ENCODE assay signal across 8 cellular contexts in genomic region chr6:15023018-15023417, GRCh38.
A peak's percentile ranks its signal among the peaks of the same experiment; 100 is the strongest.
DNase-seq lines count a peak whose midpoint lies in the region; ATAC-seq, FAIRE-seq and TF ChIP-seq lines count a peak whose summit lies in the region.
"Not testable (repeated sequence)": the region's sequence is repeated elsewhere in the genome, so short reads cannot be mapped to it uniquely, and the experiment has no call there.

No MANE protein-coding gene starts in this region.

- H3K18ac ChIP-seq in H1 (ENCODE audit: extremely low read depth, low read length) = peak overlapping the region; percentile 96

- H3K4me3 Mint-ChIP-seq in CD8-positive, alpha-beta T cell = peak overlapping the region; percentile 62
- peak overlapping the region; percentile 26 to 50 (median 49) for H3K4me3 Mint-ChIP-seq in T-cell
- peak overlapping the region; percentile 48 for H3K4me3 Mint-ChIP-seq in activated CD4-positive, alpha-beta memory T cell treated with anti-CD3 and anti-CD28 coated beads for 36 hours
- not testable (repeated sequence) for H3K4me3 Mint-ChIP-seq in activated T-helper 2 cell treated with anti-CD3 and anti-CD28 coated beads, Interferon-gamma antibody, Interleukin-2, Interleukin-4, amounts not matched to agents 10 μg/mL and 5 μg/mL and 100 μg/mL, durations not matched to agents 14 hours and 24 hours and 36 hours (ENCODE audit: low read depth)
- H3K4me3 Mint-ChIP-seq in stimulated activated effector memory CD8-positive, alpha-beta T cell treated with anti-CD3 and anti-CD28 coated beads, Interleukin-12 subunit alpha, Interleukin-12 subunit beta, amount 100 ng/mL, for 72 hours = peak overlapping the region; percentile 70

- intact Hi-C loops in CD8-positive, alpha-beta T cell (cut with DNase I, micrococcal nuclease) = not testable (repeated sequence)
- intact Hi-C loops in activated CD4-positive, alpha-beta memory T cell treated with anti-CD3 and anti-CD28 coated beads for 36 hours (cut with micrococcal nuclease) = loop anchor here (1.0 kb wide), 4 partner anchors 148 to 290 kb away; no protein-coding TSS in a partner anchor
- intact Hi-C loops in activated T-helper 2 cell treated with anti-CD3 and anti-CD28 coated beads, Interferon-gamma antibody, Interleukin-2, Interleukin-4, amounts not matched to agents 10 μg/mL and 5 μg/mL and 100 μg/mL, durations not matched to agents 14 hours and 24 hours and 36 hours (cut with micrococcal nuclease) = loop anchor here (1.0 kb wide), 2 partner anchors 146 to 161 kb away; no protein-coding TSS in a partner anchor

- H3K9ac ChIP-seq in H1 (replicated peaks in 1 of 4; ENCODE audit: extremely low read depth in 1 of 4, low read depth in 3 of 4, low read length in 3 of 4) = not testable (repeated sequence)

- H2BK12ac ChIP-seq in H1 (ENCODE audit: low read depth, low read length) = peak overlapping the region; percentile 65

- H3K79me2 ChIP-seq in H1 (ENCODE audit: control insufficient read depth in 1 of 2, insufficient read depth in 2 of 2, low read length in 2 of 2) = peaks cover 19 to 29% of the 10 kb centered on the region in 2 experiments

- 0 out of 2 replicates have a peak overlapping the region, but pooled peaks have one; percentile 98 for H2BK15ac ChIP-seq in H1 (ENCODE audit: low read length)

- TF ChIP-seq EP300 in H1 (IDR thresholded peaks at IDR 0.05; ENCODE audit: borderline replicate concordance in 1 of 2, low read depth in 2 of 2, low read length in 2 of 2) = not testable (repeated sequence)

- H3K9me3 Mint-ChIP-seq in CD8-positive, alpha-beta T cell; T-cell; activated CD4-positive, alpha-beta memory T cell treated with anti-CD3 and anti-CD28 coated beads for 36 hours; activated T-helper 2 cell treated with anti-CD3 and anti-CD28 coated beads, Interferon-gamma antibody, Interleukin-2, Interleukin-4, amounts not matched to agents 10 μg/mL and 5 μg/mL and 100 μg/mL, durations not matched to agents 14 hours and 24 hours and 36 hours; stimulated activated effector memory CD8-positive, alpha-beta T cell treated with anti-CD3 and anti-CD28 coated beads, Interleukin-12 subunit alpha, Interleukin-12 subunit beta, amount 100 ng/mL, for 72 hours: not testable (repeated sequence)

- not testable (repeated sequence) for H4K8ac ChIP-seq in H1 (ENCODE audit: extremely low read depth, insufficient read depth, low read length)

- FAIRE-seq in H1 (lab: Jason Lieb, UNC) = not testable (repeated sequence)

- not testable (repeated sequence) for H3K4me2 ChIP-seq in H1 (ENCODE audit: insufficient read depth in 1 of 2, low read depth in 2 of 2, low read length in 2 of 2)

- H3K23me2 ChIP-seq in H1 (ENCODE audit: low read depth, low read length) = not testable (repeated sequence)

- not testable (repeated sequence) for H3K27me3 Mint-ChIP-seq in CD8-positive, alpha-beta T cell (ENCODE audit: low read depth); activated CD4-positive, alpha-beta memory T cell treated with anti-CD3 and anti-CD28 coated beads for 36 hours; activated T-helper 2 cell treated with anti-CD3 and anti-CD28 coated beads, Interferon-gamma antibody, Interleukin-2, Interleukin-4, amounts not matched to agents 10 μg/mL and 5 μg/mL and 100 μg/mL, durations not matched to agents 14 hours and 24 hours and 36 hours (ENCODE audit: low read depth)
- peaks cover 0 to 13% of the 10 kb centered on the region in 2 donors for H3K27me3 Mint-ChIP-seq in T-cell

- not testable (repeated sequence) for H3K79me1 ChIP-seq in H1 (ENCODE audit: low read depth, low read length)

- not testable (repeated sequence) for TF ChIP-seq RAD21 in H1 (IDR thresholded peaks at IDR 0.05 in 1 of 2, conservative IDR thresholded peaks at IDR 0.05 in 1 of 2; ENCODE audit: low read depth in 2 of 2, low read length in 2 of 2)

- not testable (repeated sequence) for H3K27me3 ChIP-seq in CD8-positive, alpha-beta T cell (ENCODE audit: insufficient read depth, low read length); H1 (replicated peaks in 1 of 4; ENCODE audit: control insufficient read depth in 3 of 4, extremely low read depth in 1 of 4, insufficient read depth in 3 of 4, low read length in 3 of 4)

- TF ChIP-seq CTCF in CD8-positive, alpha-beta T cell (IDR thresholded peaks at IDR 0.05); H1 (IDR thresholded peaks at IDR 0.05; ENCODE audit: control extremely low read depth in 1 of 3, insufficient read depth in 1 of 3, low read depth in 1 of 3, low read length in 3 of 3): not testable (repeated sequence)

- not testable (repeated sequence) for TF ChIP-seq POLR2A in H1 (IDR thresholded peaks at IDR 0.05; ENCODE audit: control extremely low read depth in 1 of 2, low read depth in 2 of 2, low read length in 2 of 2)

- H4K5ac ChIP-seq in H1 (ENCODE audit: insufficient read length, low read depth, low read length) = peak overlapping the region; percentile 39

- 69% methylated on average over 8 of the region's 14 CpGs; no CpG with 5 or more reads in 1 of the 2 experiments for WGBS in H1 (ENCODE audit: extremely low coverage in 1 of 2, insufficient coverage in 1 of 2, insufficient read length in 1 of 2, insufficient replicate concordance in 2 of 2, low coverage in 1 of 2, low lambda C conversion rate in 2 of 2, missing lambda C conversion rate in 1 of 2), 2 experiments

- H2AK5ac ChIP-seq in H1 (ENCODE audit: low read depth, low read length) = peak overlapping the region; percentile 68; the same call in 1 of the 2 replicates

- not testable (repeated sequence) for ATAC-seq in CD8-positive, alpha-beta T cell; T-cell (replicated peaks in 1 of 4)
- ATAC-seq in GM19452 (IDR thresholded peaks at IDR 0.05; ENCODE audit: unreplicated experiment) (peak; percentile 38), HG03066 (IDR thresholded peaks at IDR 0.05; ENCODE audit: low read depth, unreplicated experiment) (peak; percentile 40)
- peak; percentile 57 for ATAC-seq in stimulated activated effector memory CD8-positive, alpha-beta T cell treated with anti-CD3 and anti-CD28 coated beads, Interleukin-12 subunit alpha, Interleukin-12 subunit beta, amount 100 ng/mL, for 72 hours

- H4K20me1 ChIP-seq in H1 (replicated peaks in 1 of 2; ENCODE audit: control insufficient read depth in 1 of 2, insufficient read depth in 2 of 2, low read length in 2 of 2) = not testable (repeated sequence)

- H3K56ac ChIP-seq in H1 (replicated peaks; ENCODE audit: insufficient read length, low read depth, low read length) = peak overlapping the region; percentile 25

- H3K4me3 ChIP-seq in CD8-positive, alpha-beta T cell (ENCODE audit: low read depth, low read length); H1 (ENCODE audit: extremely low read depth in 1 of 4, insufficient read depth in 2 of 4, low read depth in 3 of 4, low read length in 4 of 4): not testable (repeated sequence)

- not testable (repeated sequence) for H2AFZ ChIP-seq in H1 (ENCODE audit: low read length)

- H3K9me3 ChIP-seq in CD8-positive, alpha-beta T cell (ENCODE audit: low read length); H1 (ENCODE audit: insufficient read depth in 2 of 2, low read depth in 1 of 2, low read length in 1 of 2): not testable (repeated sequence)

- peak overlapping the region; percentile 99 for H4K91ac ChIP-seq in H1 (replicated peaks; ENCODE audit: insufficient read length, low read length)

- peak overlapping the region; percentile 55 for H3K14ac ChIP-seq in H1 (ENCODE audit: insufficient read length)

- H3K4me1 Mint-ChIP-seq in CD8-positive, alpha-beta T cell (ENCODE audit: low read depth) = not testable (repeated sequence)
- peaks cover 4 to 20% (median 8%) of the 10 kb centered on the region in 3 donors for H3K4me1 Mint-ChIP-seq in T-cell
- peaks cover 37% of the 10 kb centered on the region for H3K4me1 Mint-ChIP-seq in activated CD4-positive, alpha-beta memory T cell treated with anti-CD3 and anti-CD28 coated beads for 36 hours (ENCODE audit: low read depth)
- peaks cover 40% of the 10 kb centered on the region for H3K4me1 Mint-ChIP-seq in activated T-helper 2 cell treated with anti-CD3 and anti-CD28 coated beads, Interferon-gamma antibody, Interleukin-2, Interleukin-4, amounts not matched to agents 10 μg/mL and 5 μg/mL and 100 μg/mL, durations not matched to agents 14 hours and 24 hours and 36 hours (ENCODE audit: low read depth)
- peaks cover 46% of the 10 kb centered on the region for H3K4me1 Mint-ChIP-seq in stimulated activated effector memory CD8-positive, alpha-beta T cell treated with anti-CD3 and anti-CD28 coated beads, Interleukin-12 subunit alpha, Interleukin-12 subunit beta, amount 100 ng/mL, for 72 hours

- H2BK5ac ChIP-seq in H1 (ENCODE audit: low read depth, low read length) = peak overlapping the region; percentile 99; the same call in 1 of the 2 replicates

- not testable (repeated sequence) for DNase-seq in CD8-positive, alpha-beta T cell; T-cell; activated T-helper 2 cell treated with anti-CD3 and anti-CD28 coated beads, Interferon-gamma antibody, Interleukin-2, Interleukin-4, amounts not matched to agents 10 μg/mL and 5 μg/mL and 100 μg/mL, durations not matched to agents 14 hours and 24 hours and 36 hours (ENCODE audit: low spot score); H1 (ENCODE audit: low read depth in 1 of 2, low spot score in 2 of 2)
- DNase-seq in activated CD4-positive, alpha-beta memory T cell treated with anti-CD3 and anti-CD28 coated beads for 36 hours = peak; percentile 55
- peak; percentile 9 to 78 for DNase-seq in stimulated activated effector memory CD8-positive, alpha-beta T cell treated with anti-CD3 and anti-CD28 coated beads, Interleukin-12 subunit alpha, Interleukin-12 subunit beta, amount 100 ng/mL, for 72 hours (ENCODE audit: low spot score in 2 of 2)

- not testable (repeated sequence) for H3K4me1 ChIP-seq in CD8-positive, alpha-beta T cell (ENCODE audit: insufficient read depth, low read length)
- peaks cover 3 to 11% (median 9%) of the 10 kb centered on the region in 4 experiments; a peak in 6 of 7 replicates for H3K4me1 ChIP-seq in H1 (replicated peaks in 1 of 4; ENCODE audit: control insufficient read depth in 3 of 4, insufficient read depth in 4 of 4, low read length in 3 of 4)

- not testable (repeated sequence) for H3K36me3 ChIP-seq in CD8-positive, alpha-beta T cell (ENCODE audit: insufficient read depth, low read length); H1 (ENCODE audit: control insufficient read depth in 2 of 4, insufficient read depth in 4 of 4, low read length in 3 of 4)

- peak overlapping the region; percentile 100 for H2BK120ac ChIP-seq in H1 (replicated peaks; ENCODE audit: low read depth, low read length)

- H3K27ac Mint-ChIP-seq in CD8-positive, alpha-beta T cell = peak overlapping the region; percentile 62
- not testable (repeated sequence) for H3K27ac Mint-ChIP-seq in T-cell
- H3K27ac Mint-ChIP-seq in activated CD4-positive, alpha-beta memory T cell treated with anti-CD3 and anti-CD28 coated beads for 36 hours = peak overlapping the region; percentile 96
- peak overlapping the region; percentile 91 for H3K27ac Mint-ChIP-seq in activated T-helper 2 cell treated with anti-CD3 and anti-CD28 coated beads, Interferon-gamma antibody, Interleukin-2, Interleukin-4, amounts not matched to agents 10 μg/mL and 5 μg/mL and 100 μg/mL, durations not matched to agents 14 hours and 24 hours and 36 hours
- H3K27ac Mint-ChIP-seq in stimulated activated effector memory CD8-positive, alpha-beta T cell treated with anti-CD3 and anti-CD28 coated beads, Interleukin-12 subunit alpha, Interleukin-12 subunit beta, amount 100 ng/mL, for 72 hours = peak overlapping the region; percentile 95

- peak overlapping the region; percentile 99 for H2BK20ac ChIP-seq in H1 (ENCODE audit: low read length)

- POLR2A ChIA-PET in CD8-positive, alpha-beta T cell (lab: Charles Lee) = interaction anchor here (0.7 kb wide), 1 partner anchor 1767 kb away, joined by 4 read pairs; no protein-coding TSS in a partner anchor
- POLR2A ChIA-PET in T-cell (lab: Charles Lee) = interaction anchor here in 1 of 2 donors (0.6 kb wide), 1 partner anchor 1211 kb away, joined by 3 read pairs; no protein-coding TSS in a partner anchor
- POLR2A ChIA-PET in activated CD4-positive, alpha-beta memory T cell treated with anti-CD3 and anti-CD28 coated beads for 36 hours (lab: Charles Lee) = interaction anchor here (0.7 to 2.1 kb wide), 6 partner anchors 10 to 640 kb away, joined by 3 to 11 read pairs (median 3); partner anchors contain the start of gene DTNBP1
- POLR2A ChIA-PET in H1 (lab: Charles Lee; ENCODE audit: partially characterized antibody) = interaction anchor here (0.7 to 1.2 kb wide), 2 partner anchors 21 to 71 kb away, joined by 3 read pairs; no protein-coding TSS in a partner anchor

- not testable (repeated sequence) for H3K27ac ChIP-seq in CD8-positive, alpha-beta T cell (ENCODE audit: low read depth, low read length)
- peak overlapping the region; percentile 62 for H3K27ac ChIP-seq in H1 (ENCODE audit: low read depth, low read length)

- peak overlapping the region; percentile 98 for H3K4ac ChIP-seq in H1 (replicated peaks; ENCODE audit: insufficient read length, low read depth, low read length)

- H3K36me3 Mint-ChIP-seq in CD8-positive, alpha-beta T cell; T-cell; activated CD4-positive, alpha-beta memory T cell treated with anti-CD3 and anti-CD28 coated beads for 36 hours; activated T-helper 2 cell treated with anti-CD3 and anti-CD28 coated beads, Interferon-gamma antibody, Interleukin-2, Interleukin-4, amounts not matched to agents 10 μg/mL and 5 μg/mL and 100 μg/mL, durations not matched to agents 14 hours and 24 hours and 36 hours (ENCODE audit: low read depth): not testable (repeated sequence)
- peaks cover 11% of the 10 kb centered on the region for H3K36me3 Mint-ChIP-seq in stimulated activated effector memory CD8-positive, alpha-beta T cell treated with anti-CD3 and anti-CD28 coated beads, Interleukin-12 subunit alpha, Interleukin-12 subunit beta, amount 100 ng/mL, for 72 hours

- H3K23ac ChIP-seq in H1 (ENCODE audit: insufficient read length) = peak overlapping the region; percentile 33

- CTCF ChIA-PET in CD8-positive, alpha-beta T cell (lab: Charles Lee) = not testable (repeated sequence)
- CTCF ChIA-PET in T-cell (lab: Charles Lee) (interaction anchor here in 1 of 2 donors (0.5 to 0.7 kb wide), 2 partner anchors 423 to 1087 kb away, joined by 3 to 4 read pairs; no protein-coding TSS in a partner anchor), H1 (lab: Charles Lee; ENCODE audit: partially characterized antibody) (interaction anchor here (1.2 kb wide), 1 partner anchor 10 kb away, joined by 3 read pairs; no protein-coding TSS in a partner anchor)
- CTCF ChIA-PET in activated CD4-positive, alpha-beta memory T cell treated with anti-CD3 and anti-CD28 coated beads for 36 hours (lab: Charles Lee) = interaction anchor here (0.7 kb wide), 1 partner anchor 516 kb away, joined by 3 read pairs; no protein-coding TSS in a partner anchor
